11 cellular contexts compared by ENCODE assay signal in the genomic region with DNA sequence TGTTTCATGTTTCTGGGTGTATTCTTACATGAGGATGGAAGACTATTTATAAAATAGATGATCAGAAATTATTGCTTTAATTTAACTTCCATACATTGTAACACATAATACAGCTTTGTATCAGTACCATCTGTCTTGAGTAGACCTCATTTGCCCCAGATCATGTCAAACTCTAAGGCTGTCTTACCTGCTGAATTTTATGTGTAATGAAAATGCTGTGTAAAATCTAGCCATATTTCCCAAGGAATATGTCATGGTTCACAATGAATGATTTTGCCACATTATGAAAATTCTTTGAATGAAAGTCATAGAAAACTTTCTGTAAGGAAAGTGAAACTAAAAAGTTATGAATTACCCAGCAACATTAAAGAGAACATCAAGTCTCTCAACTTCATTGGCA. TPM values are rescaled to one million over a fixed set of nuclear protein-coding genes. Genes with fewer than 3 reads are reported as not detected.
DNase-seq lines count a peak whose midpoint lies in the region; ATAC-seq and TF ChIP-seq lines count a peak whose summit lies in the region.
"Had no signal": no experiment of that assay in that cellular context is flagged by ENCODE, and none has a peak within 500 bp of the region (broad histone marks: within the 10 kb centered on the region; RNA-seq: fewer than 3 reads in every experiment).

No MANE protein-coding gene starts in this region.

- H3K27me3 ChIP-seq in osteoblast (ENCODE audit: insufficient read depth, low read length) (no peaks in the 10 kb centered on the region), gastroesophageal sphincter (no peaks in the 10 kb centered on the region), PC-3 (ENCODE audit: low read length) (no peaks in the 10 kb centered on the region)
- H3K27me3 ChIP-seq: heart right ventricle, ovary had no signal

- peak overlapping the region; percentile 8 for H3K27ac ChIP-seq in osteoblast (ENCODE audit: low read depth, low read length)
- no peak overlapping the region for H3K27ac ChIP-seq in gastroesophageal sphincter
- H3K27ac ChIP-seq in PC-3 (ENCODE audit: low read length): no peak overlapping the region
- H3K27ac ChIP-seq: heart right ventricle, ovary had no signal

- H3K27ac Mint-ChIP-seq in activated CD4-positive, alpha-beta T cell treated with anti-CD3 and anti-CD28 coated beads, Interleukin-2, amount 10 ng/mL, durations not matched to agents 24 days and 14 days: peak overlapping the region; percentile 71
- peak overlapping the region; percentile 53 for H3K27ac Mint-ChIP-seq in activated CD8-positive, alpha-beta T cell treated with anti-CD3 and anti-CD28 coated beads for 36 hours

- H3K79me2 ChIP-seq in osteoblast (ENCODE audit: insufficient read depth, low read length): peaks cover 3% of the 10 kb centered on the region
- H3K79me2 ChIP-seq in PC-3 (ENCODE audit: low read length): no peaks in the 10 kb centered on the region

- H3K36me3 ChIP-seq in osteoblast (ENCODE audit: insufficient read depth, low read length) (peaks cover 34% of the 10 kb centered on the region), gastroesophageal sphincter (peaks cover 3 to 59% of the 10 kb centered on the region in 2 donors), PC-3 (ENCODE audit: low read depth, low read length) (no peaks in the 10 kb centered on the region)
- H3K36me3 ChIP-seq: ovary had no signal

- H3K9me3 Mint-ChIP-seq in activated CD4-positive, alpha-beta T cell treated with anti-CD3 and anti-CD28 coated beads, Interleukin-2, amount 10 ng/mL, durations not matched to agents 24 days and 14 days: no peaks in the 10 kb centered on the region
- H3K9me3 Mint-ChIP-seq in activated CD8-positive, alpha-beta T cell treated with anti-CD3 and anti-CD28 coated beads for 36 hours: no peaks in the 10 kb centered on the region

- no peak for DNase-seq in activated CD4-positive, alpha-beta T cell treated with anti-CD3 and anti-CD28 coated beads, Interleukin-2, amount 10 ng/mL, durations not matched to agents 24 days and 14 days
- no peak for DNase-seq in activated CD4-positive, alpha-beta T cell treated with anti-CD3 and anti-CD28 coated beads for 4 hours
- DNase-seq in activated CD8-positive, alpha-beta T cell treated with anti-CD3 and anti-CD28 coated beads for 36 hours: no peak
- DNase-seq in osteoblast (ENCODE audit: insufficient read length, low spot score, missing footprints) (no peak), midbrain (lab: John Stamatoyannopoulos, UW) (no peak), PC-3 (no peak)
- DNase-seq: heart right ventricle had no signal

- H3K9me3 ChIP-seq in osteoblast (ENCODE audit: low read depth, low read length) (no peaks in the 10 kb centered on the region), gastroesophageal sphincter (no peaks in the 10 kb centered on the region), PC-3 (ENCODE audit: low read length) (no peaks in the 10 kb centered on the region)
- H3K9me3 ChIP-seq: heart right ventricle, mucosa of descending colon, ovary had no signal

- peaks cover 7% of the 10 kb centered on the region for H3K4me1 ChIP-seq in osteoblast (ENCODE audit: insufficient read depth, low read length)
- peaks cover 0 to 38% (median 3%) of the 10 kb centered on the region in 3 donors for H3K4me1 ChIP-seq in gastroesophageal sphincter
- no peaks in the 10 kb centered on the region for H3K4me1 ChIP-seq in PC-3 (ENCODE audit: insufficient read depth, low read length)

- no peaks in the 10 kb centered on the region for H3K27me3 Mint-ChIP-seq in activated CD4-positive, alpha-beta T cell treated with anti-CD3 and anti-CD28 coated beads, Interleukin-2, amount 10 ng/mL, durations not matched to agents 24 days and 14 days
- H3K27me3 Mint-ChIP-seq in activated CD8-positive, alpha-beta T cell treated with anti-CD3 and anti-CD28 coated beads for 36 hours: no peaks in the 10 kb centered on the region

- H3K4me3 Mint-ChIP-seq in activated CD4-positive, alpha-beta T cell treated with anti-CD3 and anti-CD28 coated beads, Interleukin-2, amount 10 ng/mL, durations not matched to agents 24 days and 14 days: peak overlapping the region; percentile 59
- peak overlapping the region; percentile 6 for H3K4me3 Mint-ChIP-seq in activated CD8-positive, alpha-beta T cell treated with anti-CD3 and anti-CD28 coated beads for 36 hours

- no peak for TF ChIP-seq POLR2A in gastroesophageal sphincter (IDR thresholded peaks at IDR 0.05)

- H4K20me1 ChIP-seq in osteoblast (ENCODE audit: insufficient read depth, low read length) (no peaks in the 10 kb centered on the region), PC-3 (ENCODE audit: low read length) (no peaks in the 10 kb centered on the region)

- peaks cover 14% of the 10 kb centered on the region for H3K36me3 Mint-ChIP-seq in activated CD4-positive, alpha-beta T cell treated with anti-CD3 and anti-CD28 coated beads, Interleukin-2, amount 10 ng/mL, durations not matched to agents 24 days and 14 days (ENCODE audit: low read depth)
- peaks cover 2% of the 10 kb centered on the region for H3K36me3 Mint-ChIP-seq in activated CD8-positive, alpha-beta T cell treated with anti-CD3 and anti-CD28 coated beads for 36 hours (ENCODE audit: low read depth)

- peak overlapping the region; percentile 44 for H2AFZ ChIP-seq in osteoblast (ENCODE audit: low read length)
- no peak overlapping the region for H2AFZ ChIP-seq in PC-3 (ENCODE audit: low read length)

- TF ChIP-seq EP300 in gastroesophageal sphincter (IDR thresholded peaks at IDR 0.05): no peak

- H3F3A ChIP-seq in PC-3 (ENCODE audit: low read length, unreplicated experiment): no peaks in the 10 kb centered on the region

- intact Hi-C loops in activated CD4-positive, alpha-beta T cell treated with anti-CD3 and anti-CD28 coated beads, Interleukin-2, amount 10 ng/mL, durations not matched to agents 24 days and 14 days (cut with micrococcal nuclease): loop anchor here (1.0 to 5.0 kb wide), 2 partner anchors 15 to 645 kb away; no protein-coding TSS in a partner anchor
- intact Hi-C loops in activated CD8-positive, alpha-beta T cell treated with anti-CD3 and anti-CD28 coated beads for 36 hours (cut with micrococcal nuclease): loop anchor here (5.0 to 10.0 kb wide), 2 partner anchors 45 to 657 kb away; no protein-coding TSS in a partner anchor
- intact Hi-C loops in PC-3 (cut with micrococcal nuclease): loop anchor here (10.0 kb wide), 1 partner anchor 267 kb away; the partner anchor contains the start of gene UBE2D3

- BruUV-seq in PC-3 (replicated peaks; lab: Mats Ljungman, UMichigan): no TSS peak

- H3K4me1 Mint-ChIP-seq in activated CD4-positive, alpha-beta T cell treated with anti-CD3 and anti-CD28 coated beads, Interleukin-2, amount 10 ng/mL, durations not matched to agents 24 days and 14 days: peaks cover 20% of the 10 kb centered on the region
- H3K4me1 Mint-ChIP-seq in activated CD8-positive, alpha-beta T cell treated with anti-CD3 and anti-CD28 coated beads for 36 hours (ENCODE audit: low read depth): peaks cover 21% of the 10 kb centered on the region

- peak; percentile 25 for ATAC-seq in GM21723 (IDR thresholded peaks at IDR 0.05; ENCODE audit: unreplicated experiment)
- no peak for ATAC-seq in activated CD8-positive, alpha-beta T cell treated with anti-CD3 and anti-CD28 coated beads for 36 hours
- no peak for ATAC-seq in gastroesophageal sphincter
- ATAC-seq in PC-3: no peak

- CTCF ChIA-PET in activated CD8-positive, alpha-beta T cell treated with anti-CD3 and anti-CD28 coated beads for 36 hours (lab: Charles Lee): interaction anchor here (0.6 to 7.5 kb wide), 17 partner anchors 8 to 661 kb away, joined by 3 to 78 read pairs (median 5); partner anchors contain the start of genes BDH2 and SLC9B2
- CTCF ChIA-PET in PC-3 (lab: Charles Lee): interaction anchor here (0.6 kb wide), 1 partner anchor 86 kb away, joined by 3 read pairs; no protein-coding TSS in a partner anchor

- TF ChIP-seq CTCF in activated CD8-positive, alpha-beta T cell treated with anti-CD3 and anti-CD28 coated beads for 36 hours (IDR thresholded peaks at IDR 0.05): no peak
- no peak for TF ChIP-seq CTCF in osteoblast (IDR thresholded peaks at IDR 0.05; ENCODE audit: extremely low read depth, low read depth, low read length)
- TF ChIP-seq CTCF in gastroesophageal sphincter (IDR thresholded peaks at IDR 0.05): no peak
- TF ChIP-seq CTCF in PC-3 (conservative IDR thresholded peaks at IDR 0.05; ENCODE audit: low read depth, low read length): no peak

- H3K9ac ChIP-seq in PC-3 (ENCODE audit: low read length): no peak overlapping the region

- POLR2A ChIA-PET in activated CD8-positive, alpha-beta T cell treated with anti-CD3 and anti-CD28 coated beads for 36 hours (lab: Charles Lee): interaction anchor here (1.2 to 1.5 kb wide), 2 partner anchors 12 to 15 kb away, joined by 3 read pairs; partner anchors contain the start of gene SLC9B2
- POLR2A ChIA-PET in PC-3 (lab: Charles Lee; ENCODE audit: unreplicated experiment): no interaction called here

- H3K4me2 ChIP-seq in osteoblast (ENCODE audit: insufficient read depth, low read length): peak overlapping the region; percentile 56
- no peak overlapping the region for H3K4me2 ChIP-seq in PC-3 (ENCODE audit: low read length)

- no peaks in the 10 kb centered on the region for H3K9me2 ChIP-seq in PC-3 (replicated peaks; ENCODE audit: low read length)

- H3K4me3 ChIP-seq in osteoblast (ENCODE audit: insufficient read depth, low read length) (peak overlapping the region; percentile 20), gastroesophageal sphincter (no peak overlapping the region), PC-3 (ENCODE audit: low read length) (no peak overlapping the region)
- H3K4me3 ChIP-seq: heart right ventricle, mucosa of descending colon, ovary had no signal

RNA-seq across cellular contexts. Expression of gene BDH2, which starts 7.4 kb away (rescaled TPM):
- 11.0 and 13.2 TPM in 2 replicates for total RNA-seq in activated CD4-positive, alpha-beta T cell treated with anti-CD3 and anti-CD28 coated beads, Interleukin-2, amount 10 ng/mL, durations not matched to agents 24 days and 14 days
- 10 to 100 TPM; 17.0 to 19.4 TPM for total RNA-seq in activated CD8-positive, alpha-beta T cell treated with anti-CD3 and anti-CD28 coated beads for 36 hours
- total RNA-seq in osteoblast: 36.6 and 43.0 TPM in 2 replicates
- 100 to 1,000 TPM in 1 of 4 donors, 10 to 100 TPM in 3; 26.9 to 109 (median 55.2) TPM for total RNA-seq in gastroesophageal sphincter
- total RNA-seq in PC-3 (2014; rRNA removed): 10.5 and 16.0 TPM in 2 replicates

RNA-seq across cellular contexts. Expression of gene SLC9B2, which starts 15.7 kb away (rescaled TPM):
- 37.6 and 39.7 TPM in 2 replicates for total RNA-seq in activated CD4-positive, alpha-beta T cell treated with anti-CD3 and anti-CD28 coated beads, Interleukin-2, amount 10 ng/mL, durations not matched to agents 24 days and 14 days
- 10 to 100 TPM; 35.6 to 40.2 TPM for total RNA-seq in activated CD8-positive, alpha-beta T cell treated with anti-CD3 and anti-CD28 coated beads for 36 hours
- total RNA-seq in osteoblast (23.5 and 23.6 TPM in 2 replicates), gastroesophageal sphincter (10 to 100 TPM; 14.3 to 24.9 (median 20.2) TPM), PC-3 (2014; rRNA removed) (5.5 and 13.6 TPM in 2 replicates)
